8 cellular contexts compared by ENCODE assay signal in genomic region chr2:169933124-169933711, GRCh38.
DNase-seq lines count a peak whose midpoint lies in the region; ATAC-seq and TF ChIP-seq lines count a peak whose summit lies in the region.

No MANE protein-coding gene starts in this region.

- peak; percentile 56 for DNase-seq in AG10803 (ENCODE audit: low read depth)
- peak; percentile 9 for DNase-seq in HuH-7 (ENCODE audit: low spot score)
- DNase-seq in RKO (ENCODE audit: low spot score), result peak; percentile 81
- DNase-seq in fibroblast of peridontal ligament (ENCODE audit: extremely low read depth), result peak; percentile 63
- peak; percentile 36 for DNase-seq in putamen (ENCODE audit: low spot score)
- DNase-seq in stimulated activated CD4-positive, alpha-beta T cell treated with anti-CD3 and anti-CD28 coated beads, Interleukin-4, amount 100 ng/mL, for 4 hours, result no peak
- DNase-seq in T1000 (lab: John Stamatoyannopoulos, UW), result no peak

- no peak overlapping the region for H3K4me3 ChIP-seq in AG10803 (ENCODE audit: low read length)

- peak; percentile 48 for ATAC-seq in GM18870 (IDR thresholded peaks at IDR 0.05; ENCODE audit: unreplicated experiment)

- peak; percentile 82 for TF ChIP-seq CTCF in AG10803 (conservative IDR thresholded peaks at IDR 0.05; ENCODE audit: low read length)

Comparison
In these comparisons a context has a peak if more than half of its experiments do, and no peak if none do; other contexts are left out.
1. DNase-seq: peak in AG10803 (single experiment), HuH-7 (single experiment), RKO (single experiment), fibroblast of peridontal ligament (single experiment) and putamen (single experiment); none in stimulated activated CD4-positive, alpha-beta T cell treated with anti-CD3 and anti-CD28 coated beads, Interleukin-4, amount 100 ng/mL, for 4 hours (0 of 2) and T1000 (single experiment).